ENCODE assay signal across 19 cellular contexts in the genomic region with DNA sequence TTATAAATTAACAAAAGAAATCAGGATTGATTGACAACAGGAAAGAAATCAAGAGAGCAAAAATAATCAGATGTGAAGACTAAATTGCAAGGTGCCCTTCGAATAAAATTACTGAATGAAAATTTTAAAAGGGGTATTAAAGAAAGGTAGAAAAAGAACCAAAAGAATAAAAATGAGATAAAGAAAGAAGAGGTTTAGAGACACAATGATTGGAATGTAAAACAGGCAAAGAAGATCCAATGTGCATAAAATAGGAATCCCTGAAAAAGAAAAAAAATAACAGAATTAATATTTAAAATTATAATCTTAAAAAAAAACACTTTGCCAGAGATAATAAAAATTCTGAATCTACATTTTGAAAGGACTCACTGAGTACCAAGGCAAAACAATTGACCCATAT.
"Had no signal": no experiment of that assay in that cellular context is flagged by ENCODE, and none has a peak within 500 bp of the region (broad histone marks: within the 10 kb centered on the region; RNA-seq: fewer than 3 reads in every experiment).

No MANE protein-coding gene starts in this region.

- ATAC-seq: activated CD8-positive, alpha-beta memory T cell treated with anti-CD3 and anti-CD28 coated beads, Interleukin-2, amount 10 ng/mL, durations not matched to agents 7 days and 5 days; activated CD8-positive, alpha-beta T cell treated with anti-CD3 and anti-CD28 coated beads for 36 hours; body of pancreas; foreskin keratinocyte had no signal

- H3K4me1 Mint-ChIP-seq: neural progenitor cell had no signal

- H3K9me3 Mint-ChIP-seq: activated CD8-positive, alpha-beta T cell treated with anti-CD3 and anti-CD28 coated beads for 36 hours; activated naive CD4-positive, alpha-beta T cell treated with anti-CD3 and anti-CD28 coated beads, Interleukin-2, amount 50 U/mL, for 24 hours; activated T-helper 1 cell treated with anti-CD3 and anti-CD28 coated beads, Interleukin-12 subunit alpha, Interleukin-12 subunit beta, Interleukin-2, Interleukin-4 antibody, amounts not matched to agents 30 ng/mL and 10 ng/mL and 1 ng/mL, durations not matched to agents 14 hours and 24 hours and 36 hours had no signal

- H3K4me3 Mint-ChIP-seq: activated CD4-positive, alpha-beta T cell treated with anti-CD3 and anti-CD28 coated beads, Interleukin-2, amount 10 ng/mL, durations not matched to agents 7 days and 5 days; activated CD8-positive, alpha-beta memory T cell treated with anti-CD3 and anti-CD28 coated beads, Interleukin-2, amount 10 ng/mL, durations not matched to agents 7 days and 5 days; activated CD8-positive, alpha-beta T cell treated with anti-CD3 and anti-CD28 coated beads for 36 hours; activated naive CD4-positive, alpha-beta T cell treated with anti-CD3 and anti-CD28 coated beads, Interleukin-2, amount 50 U/mL, for 24 hours; activated T-helper 1 cell treated with anti-CD3 and anti-CD28 coated beads, Interleukin-12 subunit alpha, Interleukin-12 subunit beta, Interleukin-2, Interleukin-4 antibody, amounts not matched to agents 30 ng/mL and 10 ng/mL and 1 ng/mL, durations not matched to agents 14 hours and 24 hours and 36 hours; T-helper 17 cell had no signal

- DNase-seq: activated CD4-positive, alpha-beta T cell treated with anti-CD3 and anti-CD28 coated beads, Interleukin-2, amount 10 ng/mL, durations not matched to agents 7 days and 5 days; activated CD8-positive, alpha-beta memory T cell treated with anti-CD3 and anti-CD28 coated beads, Interleukin-2, amount 10 ng/mL, durations not matched to agents 7 days and 5 days; activated gamma-delta T cell treated with Interleukin-2 at 50 U/mL for 16 hours; activated T-cell treated with anti-CD3 and anti-CD28 coated beads for 4 hours; anterior cingulate cortex; body of pancreas; effector CD8-positive, alpha-beta T cell; foreskin keratinocyte; left lung; sigmoid colon; stimulated activated CD4-positive, alpha-beta T cell treated with anti-CD3 and anti-CD28 coated beads, Interleukin-4, amount 100 ng/mL, for 24 hours; stomach; T-helper 17 cell had no signal

- H3K27me3 Mint-ChIP-seq: activated CD4-positive, alpha-beta T cell treated with anti-CD3 and anti-CD28 coated beads, Interleukin-2, amount 10 ng/mL, durations not matched to agents 7 days and 5 days; activated CD8-positive, alpha-beta memory T cell treated with anti-CD3 and anti-CD28 coated beads, Interleukin-2, amount 10 ng/mL, durations not matched to agents 7 days and 5 days; activated CD8-positive, alpha-beta T cell treated with anti-CD3 and anti-CD28 coated beads for 36 hours; activated naive CD4-positive, alpha-beta T cell treated with anti-CD3 and anti-CD28 coated beads, Interleukin-2, amount 50 U/mL, for 24 hours; naive thymus-derived CD8-positive, alpha-beta T cell; T-helper 17 cell had no signal

- H3K27ac Mint-ChIP-seq: activated CD4-positive, alpha-beta T cell treated with anti-CD3 and anti-CD28 coated beads, Interleukin-2, amount 10 ng/mL, durations not matched to agents 7 days and 5 days; activated CD8-positive, alpha-beta T cell treated with anti-CD3 and anti-CD28 coated beads for 36 hours; activated naive CD4-positive, alpha-beta T cell treated with anti-CD3 and anti-CD28 coated beads, Interleukin-2, amount 50 U/mL, for 24 hours; activated T-helper 1 cell treated with anti-CD3 and anti-CD28 coated beads, Interleukin-12 subunit alpha, Interleukin-12 subunit beta, Interleukin-2, Interleukin-4 antibody, amounts not matched to agents 30 ng/mL and 10 ng/mL and 1 ng/mL, durations not matched to agents 14 hours and 24 hours and 36 hours; neural progenitor cell; T-helper 17 cell had no signal

- FAIRE-seq: urothelium cell line had no signal
